ENCODE assay signal across 7 cellular contexts in genomic region chr6:134352786-134353480, GRCh38. TPM values are rescaled to one million over a fixed set of nuclear protein-coding genes. Genes with fewer than 3 reads are reported as not detected.
DNase-seq lines count a peak whose midpoint lies in the region; ATAC-seq, FAIRE-seq and TF ChIP-seq lines count a peak whose summit lies in the region.

No MANE protein-coding gene starts in this region.

- DNase-seq in GM04503 (ENCODE audit: low read depth) (peak; percentile 65), NB4 (ENCODE audit: low read depth) (peak; percentile 45), astrocyte of the spinal cord (ENCODE audit: low read depth, low spot score) (peak; percentile 88), vagina (ENCODE audit: extremely low spot score in 2 of 2) (no peak), Karpas-422 (no peak), HepG2 (ENCODE audit: low spot score) (no peak)

- H3K9ac ChIP-seq in parathyroid adenoma (no peak overlapping the region), Karpas-422 (ENCODE audit: low read length) (no peak overlapping the region), HepG2 (ENCODE audit: insufficient read depth, low read depth, low read length) (no peak overlapping the region)

- H3K9me3 ChIP-seq in parathyroid adenoma (ENCODE audit: control insufficient read depth, low read length) (no peaks in the 10 kb centered on the region), vagina (no peaks in the 10 kb centered on the region), Karpas-422 (ENCODE audit: low read length) (no peaks in the 10 kb centered on the region), HepG2 (ENCODE audit: low read length) (no peaks in the 10 kb centered on the region)

- H3K27me3 ChIP-seq in parathyroid adenoma (ENCODE audit: control insufficient read depth, insufficient read depth, low read length) (no peaks in the 10 kb centered on the region), vagina (no peaks in the 10 kb centered on the region), Karpas-422 (ENCODE audit: low read length) (no peaks in the 10 kb centered on the region), HepG2 (ENCODE audit: control insufficient read depth in 1 of 2, insufficient read depth in 2 of 2, low read length in 2 of 2) (peaks cover 3 to 8% of the 10 kb centered on the region in 2 experiments; a peak in 3 of 5 replicates)

- H3K4me3 ChIP-seq in NB4 (ENCODE audit: low read depth, low read length) (no peak overlapping the region), astrocyte of the spinal cord (ENCODE audit: low read depth, low read length) (no peak overlapping the region), parathyroid adenoma (ENCODE audit: low read depth, low read length) (no peak overlapping the region), vagina (no peak overlapping the region), Karpas-422 (ENCODE audit: low read length) (no peak overlapping the region), HepG2 (replicated peaks in 1 of 3; ENCODE audit: insufficient read depth in 1 of 3, low read depth in 2 of 3, low read length in 3 of 3) (no peak overlapping the region)

- H3K36me3 ChIP-seq in parathyroid adenoma (ENCODE audit: control insufficient read depth, insufficient read depth, low read length) (no peaks in the 10 kb centered on the region), vagina (no peaks in the 10 kb centered on the region), Karpas-422 (ENCODE audit: insufficient read depth, low read length) (no peaks in the 10 kb centered on the region), HepG2 (replicated peaks in 1 of 2; ENCODE audit: control insufficient read depth in 1 of 2, insufficient read depth in 2 of 2, low read length in 2 of 2) (no peaks in the 10 kb centered on the region)

- TF ChIP-seq POLR2A in NB4 (IDR thresholded peaks at IDR 0.05; ENCODE audit: extremely low read depth, insufficient read length) = no peak
- no peak for TF ChIP-seq POLR2A in vagina (IDR thresholded peaks at IDR 0.05)
- TF ChIP-seq POLR2A in HepG2 (IDR thresholded peaks at IDR 0.05; ENCODE audit: insufficient read depth in 1 of 2, low read depth in 2 of 2, low read length in 2 of 2) = no peak

- no peak overlapping the region for H2AFZ ChIP-seq in parathyroid adenoma
- H2AFZ ChIP-seq in Karpas-422 (ENCODE audit: low read length) = no peak overlapping the region
- no peak overlapping the region for H2AFZ ChIP-seq in HepG2 (ENCODE audit: low read length)

- CTCF ChIA-PET in HepG2 (lab: Yijun Ruan, JAX; ENCODE audit: low intra/inter-chr PET ratio, low total read pairs) = no interaction called here

- FAIRE-seq in HepG2 (lab: Jason Lieb, UNC) = no peak

- intact Hi-C loops in vagina (cut with DNase I) = no loop called here
- intact Hi-C loops in HepG2 (cut with micrococcal nuclease; ENCODE audit: unreplicated experiment) = no loop called here

- no peak for TF ChIP-seq CTCF in NB4 (IDR thresholded peaks at IDR 0.05; ENCODE audit: low read depth, low read length)
- no peak for TF ChIP-seq CTCF in astrocyte of the spinal cord (IDR thresholded peaks at IDR 0.05; ENCODE audit: low read depth, low read length)
- no peak for TF ChIP-seq CTCF in parathyroid adenoma (IDR thresholded peaks at IDR 0.05)
- no peak for TF ChIP-seq CTCF in vagina (IDR thresholded peaks at IDR 0.05)
- no peak for TF ChIP-seq CTCF in HepG2 (CRISPR knock-in tag; IDR thresholded peaks at IDR 0.05)

- POLR2A ChIA-PET in HepG2 (lab: Yijun Ruan, JAX) = no interaction called here

- TF ChIP-seq EP300 in HepG2 (IDR thresholded peaks at IDR 0.05; ENCODE audit: low read depth in 2 of 2, low read length in 2 of 2) = no peak
- no peak for TF ChIP-seq EP300 in HepG2 (CRISPR knock-in tag; IDR thresholded peaks at IDR 0.05; ENCODE audit: borderline replicate concordance)

- H4K20me1 ChIP-seq in Karpas-422 (ENCODE audit: insufficient read depth, low read depth, low read length) = no peaks in the 10 kb centered on the region
- no peaks in the 10 kb centered on the region for H4K20me1 ChIP-seq in HepG2 (ENCODE audit: insufficient read depth, low read length)

- 30% methylated on average over 4 of the region's 4 CpGs for WGBS in HepG2 (ENCODE audit: low lambda C conversion rate)

- TF ChIP-seq RAD21 in HepG2 (CRISPR knock-in tag; IDR thresholded peaks at IDR 0.05) = no peak

- H3K27ac ChIP-seq in parathyroid adenoma = peak overlapping the region; percentile 6
- H3K27ac ChIP-seq in vagina = no peak overlapping the region
- no peak overlapping the region for H3K27ac ChIP-seq in Karpas-422 (ENCODE audit: low read length)
- H3K27ac ChIP-seq in HepG2 (ENCODE audit: extremely low read length, insufficient read depth, low read length) = no peak overlapping the region

- BruUV-seq in HepG2 (replicated peaks; lab: Mats Ljungman, UMichigan) = no TSS peak

- no peak for ATAC-seq in HepG2

- in situ Hi-C loops in astrocyte of the spinal cord (cut with HindIII; ENCODE audit: low sequenced_read_pairs) (no loop called here), HepG2 (cut with HindIII; ENCODE audit: extremely low pct_ligation_motif_present, low pct_unique_long_range_greater_than_20kb) (no loop called here)

- H3K79me2 ChIP-seq in parathyroid adenoma = no peaks in the 10 kb centered on the region
- H3K79me2 ChIP-seq in Karpas-422 (ENCODE audit: low read length) = no peaks in the 10 kb centered on the region
- H3K79me2 ChIP-seq in HepG2 (ENCODE audit: insufficient read depth, low read length) = no peaks in the 10 kb centered on the region

- H3K4me1 ChIP-seq in parathyroid adenoma (peaks cover 3% of the 10 kb centered on the region), vagina (peaks cover 12% of the 10 kb centered on the region), Karpas-422 (ENCODE audit: low read length) (no peaks in the 10 kb centered on the region), HepG2 (ENCODE audit: insufficient read depth, low read length) (no peaks in the 10 kb centered on the region)

- no peak overlapping the region for H3K4me2 ChIP-seq in parathyroid adenoma (ENCODE audit: low read length)
- H3K4me2 ChIP-seq in Karpas-422 (ENCODE audit: low read depth, low read length, poor library complexity, severe bottlenecking) = no peak overlapping the region
- no peak overlapping the region for H3K4me2 ChIP-seq in HepG2 (ENCODE audit: low read depth, low read length)

- H3K9me2 ChIP-seq in Karpas-422 (replicated peaks; ENCODE audit: insufficient read depth, low read length) = no peaks in the 10 kb centered on the region

TF ChIP-seq in HepG2, 621 proteins besides CTCF, POLR2A, EP300 and RAD21:
- TF ChIP-seq ZNF326 (CRISPR knock-in tag; IDR thresholded peaks at IDR 0.05; ENCODE audit: borderline replicate concordance) = no peak

RNA-seq across cellular contexts. Expression of gene SGK1, which starts 35.0 kb away (rescaled TPM):
- total RNA-seq in vagina (608 TPM), HepG2 (2016; rRNA removed; fragmentation: Illumina TruSeq; extraction: Trizol) (56.1 and 58.8 TPM in 2 replicates)
- 2.4 and 5.2 TPM in 2 replicates for total RNA-seq in Karpas-422 (2014; rRNA removed; shearing (Covaris generic); ENCODE audit: low replicate concordance)
- total RNA-seq in HepG2 (2016; cell fraction: cytosol; rRNA removed; fragmentation: Illumina TruSeq; extraction: Trizol; ENCODE audit: low read depth) = 10.2 and 13.0 TPM in 2 replicates
- 46.1 and 56.2 TPM in 2 replicates for total RNA-seq in HepG2 (2016; cell fraction: insoluble cytoplasmic fraction; rRNA removed; fragmentation: Illumina TruSeq; extraction: Trizol)
- total RNA-seq in HepG2 (2016; cell fraction: membrane; rRNA removed; fragmentation: Illumina TruSeq; extraction: Trizol) = 19.9 and 20.9 TPM in 2 replicates
- 74.0 and 78.2 TPM in 2 replicates for total RNA-seq in HepG2 (2016; cell fraction: nucleus; rRNA removed; fragmentation: Illumina TruSeq; extraction: Trizol)
- polyA plus RNA-seq in HepG2 (2011; rRNA removed) = 42.1 and 56.2 TPM in 2 replicates
- polyA plus RNA-seq in HepG2 (2011; cell fraction: cytosol; rRNA removed) = 54.8 and 55.2 TPM in 2 replicates
- 207 TPM in 2 replicates for polyA plus RNA-seq in HepG2 (2011; cell fraction: nucleus; rRNA removed)
- polyA plus RNA-seq in HepG2 (2012) = 47.4 and 50.1 TPM in 2 replicates
- 4.1 and 4.3 TPM in 2 replicates for polyA plus RNA-seq in HepG2 (2016; cell fraction: cytosol; fragmentation: Illumina TruSeq; extraction: Trizol; ENCODE audit: low read depth)
- polyA plus RNA-seq in HepG2 (2016; cell fraction: insoluble cytoplasmic fraction; fragmentation: Illumina TruSeq; extraction: Trizol; ENCODE audit: low read depth) = 46.8 and 48.8 TPM in 2 replicates
- polyA plus RNA-seq in HepG2 (2016; cell fraction: membrane; fragmentation: Illumina TruSeq; extraction: Trizol; ENCODE audit: low read depth) = 9.3 and 10.2 TPM in 2 replicates
- 92.7 and 107 TPM in 2 replicates for polyA plus RNA-seq in HepG2 (2016; cell fraction: nucleus; fragmentation: Illumina TruSeq; extraction: Trizol; ENCODE audit: insufficient read depth, low read depth)
- polyA minus RNA-seq in HepG2 (2011; rRNA and poly(A)+ RNA removed; ENCODE audit: low replicate concordance) = 62.6 and 656 TPM in 2 replicates
- 24.9 and 25.8 TPM in 2 replicates for polyA minus RNA-seq in HepG2 (2011; cell fraction: cytosol; rRNA and poly(A)+ RNA removed)
- 193 and 212 TPM in 2 replicates for polyA minus RNA-seq in HepG2 (2011; cell fraction: nucleus; rRNA and poly(A)+ RNA removed)

Comparison
In these comparisons a context has a peak if more than half of its experiments do, and no peak if none do; other contexts are left out.
1. DNase-seq: peak in GM04503 (single experiment), NB4 (single experiment) and astrocyte of the spinal cord (single experiment); none in vagina (0 of 2), Karpas-422 (single experiment) and HepG2 (single experiment).